In genomic region chr11:128496684-128497056, GRCh38 we compare ENCODE assay signal across 9 cellular contexts.
DNase-seq lines count a peak whose midpoint lies in the region; ATAC-seq and TF ChIP-seq lines count a peak whose summit lies in the region.
"Had no signal": no experiment of that assay in that cellular context is flagged by ENCODE, and none has a peak within 500 bp of the region (broad histone marks: within the 10 kb centered on the region; RNA-seq: fewer than 3 reads in every experiment).

No MANE protein-coding gene starts in this region.

- H3K4me1 ChIP-seq in right cardiac atrium (ENCODE audit: control insufficient read depth, insufficient read depth, low read length) (peaks cover 36% of the 10 kb centered on the region), tibial artery (peaks cover 0 to 89% (median 60%) of the 10 kb centered on the region in 4 donors)

- peak; percentile 24 for ATAC-seq in SK-N-SH treated with all-trans-retinoic acid at 6 μM for 48 hours
- ATAC-seq in right cardiac atrium: peak; percentile 42 to 76
- ATAC-seq in HG03378 (IDR thresholded peaks at IDR 0.05; ENCODE audit: unreplicated experiment): no peak

- H3K27me3 Mint-ChIP-seq in T-helper 2 cell treated with Interferon-gamma antibody and Interleukin-4, amounts not matched to agents 5 μg/mL and 100 μg/mL, for 36 hours (ENCODE audit: low read depth): no peaks in the 10 kb centered on the region

- no peak overlapping the region for H3K4me3 ChIP-seq in right cardiac atrium (ENCODE audit: low read length)
- H3K4me3 ChIP-seq in tibial artery: peak overlapping the region in 1 of 2 donors; percentile 2

- H3K9me3 ChIP-seq in right cardiac atrium (ENCODE audit: control insufficient read depth, low read length): no peaks in the 10 kb centered on the region
- no peaks in the 10 kb centered on the region for H3K9me3 ChIP-seq in tibial artery
- H3K9me3 ChIP-seq: neutrophil had no signal

- H3K36me3 ChIP-seq in tibial artery: no peaks in the 10 kb centered on the region
- H3K36me3 ChIP-seq: neutrophil had no signal

- H3K27me3 ChIP-seq in right cardiac atrium (ENCODE audit: control insufficient read depth, insufficient read depth) (no peaks in the 10 kb centered on the region), tibial artery (no peaks in the 10 kb centered on the region)
- H3K27me3 ChIP-seq: neutrophil had no signal

- DNase-seq in T-helper 2 cell treated with Interferon-gamma antibody and Interleukin-4, amounts not matched to agents 5 μg/mL and 100 μg/mL, for 36 hours (ENCODE audit: low spot score): no peak
- DNase-seq in T-helper 2 cell: no peak
- DNase-seq in right cardiac atrium: peak in 1 of 3 donors; percentile 38
- peak; percentile 77 to 78 for DNase-seq in tibial artery
- DNase-seq in UCSD-AML1 (lab: John Stamatoyannopoulos, UW; ENCODE audit: unreplicated experiment): no peak
- DNase-seq in NCI-H2107 (lab: John Stamatoyannopoulos, UW): no peak

- intact Hi-C loops in right cardiac atrium (cut with DNase I): no loop called here
- intact Hi-C loops in tibial artery (cut with DNase I; ENCODE audit: low total_unique reads): no loop called here

- no peaks in the 10 kb centered on the region for H3K9me3 Mint-ChIP-seq in T-helper 2 cell treated with Interferon-gamma antibody and Interleukin-4, amounts not matched to agents 5 μg/mL and 100 μg/mL, for 36 hours

- H3K4me1 Mint-ChIP-seq in T-helper 2 cell treated with Interferon-gamma antibody and Interleukin-4, amounts not matched to agents 5 μg/mL and 100 μg/mL, for 36 hours (ENCODE audit: low read depth): peaks cover 93% of the 10 kb centered on the region

- peak overlapping the region; percentile 92 for H3K27ac ChIP-seq in right cardiac atrium (ENCODE audit: low read length)
- peak overlapping the region; percentile 73 for H3K27ac ChIP-seq in tibial artery

- peak overlapping the region; percentile 89 for H3K4me3 Mint-ChIP-seq in T-helper 2 cell treated with Interferon-gamma antibody and Interleukin-4, amounts not matched to agents 5 μg/mL and 100 μg/mL, for 36 hours

- peaks cover 87% of the 10 kb centered on the region for H3K36me3 Mint-ChIP-seq in T-helper 2 cell treated with Interferon-gamma antibody and Interleukin-4, amounts not matched to agents 5 μg/mL and 100 μg/mL, for 36 hours (ENCODE audit: low read depth)

- H3K27ac Mint-ChIP-seq in T-helper 2 cell treated with Interferon-gamma antibody and Interleukin-4, amounts not matched to agents 5 μg/mL and 100 μg/mL, for 36 hours: peak overlapping the region; percentile 86

- WGBS in right cardiac atrium: 12% methylated on average over 4 of the region's 4 CpGs

- TF ChIP-seq CTCF in tibial artery (IDR thresholded peaks at IDR 0.05): no peak

TF ChIP-seq in SK-N-SH treated with all-trans-retinoic acid at 6 μM for 48 hours, 23 proteins besides CTCF, POLR2A, EP300 and RAD21:
- TF ChIP-seq POU6F1 (CRISPR knock-in tag; IDR thresholded peaks at IDR 0.05; ENCODE audit: borderline replicate concordance, low read depth) (no peak), GLIS3 (CRISPR knock-in tag; IDR thresholded peaks at IDR 0.05) (no peak), ARNTL (CRISPR knock-in tag; IDR thresholded peaks at IDR 0.05; ENCODE audit: borderline replicate concordance, low read depth) (no peak), OSR1 (CRISPR knock-in tag; IDR thresholded peaks at IDR 0.05) (no peak), ESRRG (CRISPR knock-in tag; IDR thresholded peaks at IDR 0.05) (no peak), RARB (CRISPR knock-in tag; IDR thresholded peaks at IDR 0.05) (no peak), ZNF565 (CRISPR knock-in tag; conservative IDR thresholded peaks at IDR 0.05; ENCODE audit: low read depth) (no peak), ISL1 (CRISPR knock-in tag; IDR thresholded peaks at IDR 0.05) (no peak), SNAI2 (CRISPR knock-in tag; IDR thresholded peaks at IDR 0.05) (no peak), ZC3H10 (CRISPR knock-in tag; IDR thresholded peaks at IDR 0.05) (no peak), ZNF8 (CRISPR knock-in tag; IDR thresholded peaks at IDR 0.05) (no peak), ZNF70 (CRISPR knock-in tag; IDR thresholded peaks at IDR 0.05) (no peak), PPARA (CRISPR knock-in tag; IDR thresholded peaks at IDR 0.05; ENCODE audit: borderline replicate concordance) (no peak)
- TF ChIP-seq, protein P1, sequence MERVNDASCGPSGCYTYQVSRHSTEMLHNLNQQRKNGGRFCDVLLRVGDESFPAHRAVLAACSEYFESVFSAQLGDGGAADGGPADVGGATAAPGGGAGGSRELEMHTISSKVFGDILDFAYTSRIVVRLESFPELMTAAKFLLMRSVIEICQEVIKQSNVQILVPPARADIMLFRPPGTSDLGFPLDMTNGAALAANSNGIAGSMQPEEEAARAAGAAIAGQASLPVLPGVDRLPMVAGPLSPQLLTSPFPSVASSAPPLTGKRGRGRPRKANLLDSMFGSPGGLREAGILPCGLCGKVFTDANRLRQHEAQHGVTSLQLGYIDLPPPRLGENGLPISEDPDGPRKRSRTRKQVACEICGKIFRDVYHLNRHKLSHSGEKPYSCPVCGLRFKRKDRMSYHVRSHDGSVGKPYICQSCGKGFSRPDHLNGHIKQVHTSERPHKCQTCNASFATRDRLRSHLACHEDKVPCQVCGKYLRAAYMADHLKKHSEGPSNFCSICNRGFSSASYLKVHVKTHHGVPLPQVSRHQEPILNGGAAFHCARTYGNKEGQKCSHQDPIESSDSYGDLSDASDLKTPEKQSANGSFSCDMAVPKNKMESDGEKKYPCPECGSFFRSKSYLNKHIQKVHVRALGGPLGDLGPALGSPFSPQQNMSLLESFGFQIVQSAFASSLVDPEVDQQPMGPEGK (CRISPR knock-in tag; IDR thresholded peaks at IDR 0.05; ENCODE audit: borderline replicate concordance): no peak
- TF ChIP-seq, protein P2, sequence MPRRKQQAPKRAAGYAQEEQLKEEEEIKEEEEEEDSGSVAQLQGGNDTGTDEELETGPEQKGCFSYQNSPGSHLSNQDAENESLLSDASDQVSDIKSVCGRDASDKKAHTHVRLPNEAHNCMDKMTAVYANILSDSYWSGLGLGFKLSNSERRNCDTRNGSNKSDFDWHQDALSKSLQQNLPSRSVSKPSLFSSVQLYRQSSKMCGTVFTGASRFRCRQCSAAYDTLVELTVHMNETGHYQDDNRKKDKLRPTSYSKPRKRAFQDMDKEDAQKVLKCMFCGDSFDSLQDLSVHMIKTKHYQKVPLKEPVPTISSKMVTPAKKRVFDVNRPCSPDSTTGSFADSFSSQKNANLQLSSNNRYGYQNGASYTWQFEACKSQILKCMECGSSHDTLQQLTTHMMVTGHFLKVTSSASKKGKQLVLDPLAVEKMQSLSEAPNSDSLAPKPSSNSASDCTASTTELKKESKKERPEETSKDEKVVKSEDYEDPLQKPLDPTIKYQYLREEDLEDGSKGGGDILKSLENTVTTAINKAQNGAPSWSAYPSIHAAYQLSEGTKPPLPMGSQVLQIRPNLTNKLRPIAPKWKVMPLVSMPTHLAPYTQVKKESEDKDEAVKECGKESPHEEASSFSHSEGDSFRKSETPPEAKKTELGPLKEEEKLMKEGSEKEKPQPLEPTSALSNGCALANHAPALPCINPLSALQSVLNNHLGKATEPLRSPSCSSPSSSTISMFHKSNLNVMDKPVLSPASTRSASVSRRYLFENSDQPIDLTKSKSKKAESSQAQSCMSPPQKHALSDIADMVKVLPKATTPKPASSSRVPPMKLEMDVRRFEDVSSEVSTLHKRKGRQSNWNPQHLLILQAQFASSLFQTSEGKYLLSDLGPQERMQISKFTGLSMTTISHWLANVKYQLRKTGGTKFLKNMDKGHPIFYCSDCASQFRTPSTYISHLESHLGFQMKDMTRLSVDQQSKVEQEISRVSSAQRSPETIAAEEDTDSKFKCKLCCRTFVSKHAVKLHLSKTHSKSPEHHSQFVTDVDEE (CRISPR knock-in tag; IDR thresholded peaks at IDR 0.05): no peak
- TF ChIP-seq, protein P3, sequence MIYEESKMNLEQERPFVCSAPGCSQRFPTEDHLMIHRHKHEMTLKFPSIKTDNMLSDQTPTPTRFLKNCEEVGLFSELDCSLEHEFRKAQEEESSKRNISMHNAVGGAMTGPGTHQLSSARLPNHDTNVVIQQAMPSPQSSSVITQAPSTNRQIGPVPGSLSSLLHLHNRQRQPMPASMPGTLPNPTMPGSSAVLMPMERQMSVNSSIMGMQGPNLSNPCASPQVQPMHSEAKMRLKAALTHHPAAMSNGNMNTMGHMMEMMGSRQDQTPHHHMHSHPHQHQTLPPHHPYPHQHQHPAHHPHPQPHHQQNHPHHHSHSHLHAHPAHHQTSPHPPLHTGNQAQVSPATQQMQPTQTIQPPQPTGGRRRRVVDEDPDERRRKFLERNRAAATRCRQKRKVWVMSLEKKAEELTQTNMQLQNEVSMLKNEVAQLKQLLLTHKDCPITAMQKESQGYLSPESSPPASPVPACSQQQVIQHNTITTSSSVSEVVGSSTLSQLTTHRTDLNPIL (CRISPR knock-in tag; IDR thresholded peaks at IDR 0.05; ENCODE audit: low read depth): no peak

Comparison
In these comparisons a context has a peak if more than half of its experiments do, and no peak if none do; other contexts are left out.
1. DNase-seq: peak in tibial artery (2 of 2); none in T-helper 2 cell treated with Interferon-gamma antibody and Interleukin-4, amounts not matched to agents 5 μg/mL and 100 μg/mL, for 36 hours (single experiment), T-helper 2 cell (0 of 5), UCSD-AML1 (single experiment) and NCI-H2107 (single experiment).